Comparison of ENCODE assay signal across 12 cellular contexts in genomic region chr9:19748278-19749126, GRCh38. TPM values are rescaled to one million over a fixed set of nuclear protein-coding genes. Genes with fewer than 3 reads are reported as not detected.
A peak's percentile ranks its signal among the peaks of the same experiment; 100 is the strongest.
DNase-seq lines count a peak whose midpoint lies in the region; ATAC-seq and TF ChIP-seq lines count a peak whose summit lies in the region.
"Had no signal": no experiment of that assay in that cellular context is flagged by ENCODE, and none has a peak within 500 bp of the region (broad histone marks: within the 10 kb centered on the region; RNA-seq: fewer than 3 reads in every experiment).

No MANE protein-coding gene starts in this region.

- no peak overlapping the region for H3K4me3 ChIP-seq in choroid plexus epithelial cell (ENCODE audit: low read depth, low read length)
- H3K4me3 ChIP-seq: SJCRH30 had no signal

- POLR2A ChIA-PET in activated CD4-positive, alpha-beta T cell treated with anti-CD3 and anti-CD28 coated beads for 36 hours (lab: Charles Lee), result no interaction called here

- H3K27me3 Mint-ChIP-seq in activated CD4-positive, alpha-beta T cell treated with anti-CD3 and anti-CD28 coated beads for 36 hours, result peaks cover 5% of the 10 kb centered on the region

- intact Hi-C loops in activated CD4-positive, alpha-beta T cell treated with anti-CD3 and anti-CD28 coated beads for 36 hours (cut with DNase I, micrococcal nuclease), result no loop called here

- ATAC-seq in activated CD4-positive, alpha-beta T cell treated with anti-CD3 and anti-CD28 coated beads for 36 hours, result peak; percentile 73
- no peak for ATAC-seq in GM21619 (IDR thresholded peaks at IDR 0.05; ENCODE audit: unreplicated experiment)
- ATAC-seq: left ventricle myocardium superior, right cardiac atrium had no signal

- peaks cover 4% of the 10 kb centered on the region for H3K4me1 Mint-ChIP-seq in activated CD4-positive, alpha-beta T cell treated with anti-CD3 and anti-CD28 coated beads for 36 hours

- H3K9me3 Mint-ChIP-seq in activated CD4-positive, alpha-beta T cell treated with anti-CD3 and anti-CD28 coated beads for 36 hours (ENCODE audit: low read depth), result no peaks in the 10 kb centered on the region

- H3K36me3 Mint-ChIP-seq in activated CD4-positive, alpha-beta T cell treated with anti-CD3 and anti-CD28 coated beads for 36 hours (ENCODE audit: low read depth), result no peaks in the 10 kb centered on the region

- DNase-seq in activated CD4-positive, alpha-beta T cell treated with anti-CD3 and anti-CD28 coated beads for 36 hours, result peak; percentile 6
- DNase-seq in activated CD4-positive, alpha-beta T cell treated with anti-CD3 and anti-CD28 coated beads for 1 hour, result no peak
- DNase-seq in OCI-M1 (lab: John Stamatoyannopoulos, UW) (peak; percentile 94), choroid plexus epithelial cell (ENCODE audit: low read depth) (peak; percentile 3), renal cortical epithelial cell (ENCODE audit: low read depth) (peak; percentile 34), NCI-H774 (lab: John Stamatoyannopoulos, UW) (no peak), superior temporal gyrus (ENCODE audit: extremely low spot score) (no peak)
- DNase-seq: left ventricle myocardium superior, NCI-H146, right cardiac atrium, SJCRH30 had no signal

- H3K4me3 Mint-ChIP-seq in activated CD4-positive, alpha-beta T cell treated with anti-CD3 and anti-CD28 coated beads for 36 hours, result no peak overlapping the region

- TF ChIP-seq CTCF in choroid plexus epithelial cell (conservative IDR thresholded peaks at IDR 0.05; ENCODE audit: low read depth, low read length), result no peak

- no peak overlapping the region for H3K27ac Mint-ChIP-seq in activated CD4-positive, alpha-beta T cell treated with anti-CD3 and anti-CD28 coated beads for 36 hours

- CTCF ChIA-PET in activated CD4-positive, alpha-beta T cell treated with anti-CD3 and anti-CD28 coated beads for 36 hours (lab: Charles Lee), result no interaction called here

RNA-seq across cellular contexts. Expression of gene SLC24A2, which starts 40.3 kb away (rescaled TPM):
- not detected for total RNA-seq in activated CD4-positive, alpha-beta T cell treated with anti-CD3 and anti-CD28 coated beads for 36 hours
- total RNA-seq in renal cortical epithelial cell, result not detected in 2 replicates
- total RNA-seq: left ventricle myocardium superior, right cardiac atrium, SJCRH30 had no signal

Comparison
In these comparisons a context has a peak if more than half of its experiments do, and no peak if none do; other contexts are left out.
1. DNase-seq: peak in activated CD4-positive, alpha-beta T cell treated with anti-CD3 and anti-CD28 coated beads for 36 hours (single experiment), OCI-M1 (single experiment), choroid plexus epithelial cell (single experiment) and renal cortical epithelial cell (single experiment); none in activated CD4-positive, alpha-beta T cell treated with anti-CD3 and anti-CD28 coated beads for 1 hour (single experiment), NCI-H774 (single experiment) and superior temporal gyrus (single experiment).